Comparison of ENCODE assay signal across 34 cellular contexts in genomic region chr13:20720499-20720898, GRCh38. TPM values are rescaled to one million over a fixed set of nuclear protein-coding genes. Genes with fewer than 3 reads are reported as not detected.
DNase-seq lines count a peak whose midpoint lies in the region; ATAC-seq and TF ChIP-seq lines count a peak whose summit lies in the region.
"Had no signal": no experiment of that assay in that cellular context is flagged by ENCODE, and none has a peak within 500 bp of the region (broad histone marks: within the 10 kb centered on the region; RNA-seq: fewer than 3 reads in every experiment).

No MANE protein-coding gene starts in this region.

- peak overlapping the region; percentile 67 for H3K4me3 ChIP-seq in psoas muscle
- H3K4me3 ChIP-seq in gastrocnemius medialis = no peak overlapping the region
- peak overlapping the region in 2 of 3 donors; percentile 58 to 68 for H3K4me3 ChIP-seq in skeletal muscle tissue (ENCODE audit: low read length in 3 of 3)
- H3K4me3 ChIP-seq in tibial nerve = no peak overlapping the region
- H3K4me3 ChIP-seq: A549; BLaER1; BLaER1 treated with 17β-estradiol and CSF1 and Interleukin-3, amounts not matched to agents 10 nM and 100 nM had no signal

- DNase-seq in glutamatergic neuron (no peak), psoas muscle (no peak), gastrocnemius medialis (no peak), NCI-H82 treated with DMSO at 0.1 percent for 48 hours (lab: John Stamatoyannopoulos, UW; ENCODE audit: unreplicated experiment) (no peak), tibial nerve (ENCODE audit: low spot score in 2 of 2) (no peak)
- DNase-seq: 8988T; ACHN; AML-193; BE2C; Caco-2; Calu3; CD4-positive, alpha-beta memory T cell; CD4-positive, alpha-beta T cell; CD4-positive, CD25-positive, alpha-beta regulatory T cell; CD8-positive, alpha-beta memory T cell; CD8-positive, alpha-beta T cell; COR-L47; DMS 273 treated with DMSO at 0.1 percent for 48 hours; DMS153; DMS53; DMS79; DMS79 treated with DMSO at 0.1 percent for 48 hours; DND-41; EL had no signal

- intact Hi-C loops in psoas muscle (cut with DNase I) (loop anchor here in 1 of 2 donors (5.0 kb wide), 1 partner anchor 52 kb away; the partner anchor contains the start of gene EEF1AKMT1), gastrocnemius medialis (cut with DNase I; ENCODE audit: low total_unique reads) (no loop called here)

- H3K27me3 Mint-ChIP-seq in glutamatergic neuron (ENCODE audit: unreplicated experiment) = peaks cover 5% of the 10 kb centered on the region
- H3K27me3 Mint-ChIP-seq: CD4-positive, alpha-beta T cell had no signal

- H3K27ac ChIP-seq in psoas muscle (peak overlapping the region; percentile 79), gastrocnemius medialis (peak overlapping the region; percentile 80 to 89 (median 88)), skeletal muscle tissue (ENCODE audit: low read depth, low read length) (peak overlapping the region; percentile 97), tibial nerve (no peak overlapping the region)
- H3K27ac ChIP-seq: 22Rv1; A549; BLaER1; BLaER1 treated with 17β-estradiol and CSF1 and Interleukin-3, amounts not matched to agents 10 nM and 100 nM; C4-2B had no signal

- ATAC-seq in psoas muscle (no peak), gastrocnemius medialis (no peak), HG03457 (IDR thresholded peaks at IDR 0.05; ENCODE audit: unreplicated experiment) (no peak), HG03159 (IDR thresholded peaks at IDR 0.05; ENCODE audit: unreplicated experiment) (no peak)
- ATAC-seq: A549; CD8-positive, alpha-beta T cell had no signal

- TF ChIP-seq CTCF in glutamatergic neuron (IDR thresholded peaks at IDR 0.05; ENCODE audit: partially characterized antibody, unreplicated experiment) = no peak
- no peak for TF ChIP-seq CTCF in psoas muscle (IDR thresholded peaks at IDR 0.05)
- no peak for TF ChIP-seq CTCF in gastrocnemius medialis (IDR thresholded peaks at IDR 0.05 in 4 of 5, conservative IDR thresholded peaks at IDR 0.05 in 1 of 5)
- TF ChIP-seq CTCF in tibial nerve (IDR thresholded peaks at IDR 0.05) = no peak

- no peaks in the 10 kb centered on the region for H3K9me3 ChIP-seq in psoas muscle
- H3K9me3 ChIP-seq in gastrocnemius medialis = no peaks in the 10 kb centered on the region
- H3K9me3 ChIP-seq in skeletal muscle tissue (ENCODE audit: control insufficient read depth in 3 of 3, low read length in 3 of 3) = no peaks in the 10 kb centered on the region
- no peaks in the 10 kb centered on the region for H3K9me3 ChIP-seq in tibial nerve
- H3K9me3 ChIP-seq: A549; BE2C; BLaER1; BLaER1 treated with 17β-estradiol and CSF1 and Interleukin-3, amounts not matched to agents 10 nM and 100 nM; Caco-2 had no signal

- peak overlapping the region; percentile 11 for H3K4me3 Mint-ChIP-seq in glutamatergic neuron (ENCODE audit: unreplicated experiment)
- H3K4me3 Mint-ChIP-seq: B cell; CD4-positive, alpha-beta T cell; CD4-positive, CD25-positive, alpha-beta regulatory T cell; CD8-positive, alpha-beta memory T cell; CD8-positive, alpha-beta T cell had no signal

- TF ChIP-seq EP300 in tibial nerve (IDR thresholded peaks at IDR 0.05) = no peak

- peaks cover 8% of the 10 kb centered on the region for H3K4me1 ChIP-seq in psoas muscle
- H3K4me1 ChIP-seq in gastrocnemius medialis = peaks cover 43 to 48% of the 10 kb centered on the region in 2 donors
- H3K4me1 ChIP-seq in skeletal muscle tissue (ENCODE audit: control insufficient read depth in 3 of 3, insufficient read depth in 3 of 3, low read length in 3 of 3) = peaks cover 23 to 41% (median 30%) of the 10 kb centered on the region in 3 donors
- H3K4me1 ChIP-seq in tibial nerve = peaks cover 0 to 17% (median 10%) of the 10 kb centered on the region in 4 donors
- H3K4me1 ChIP-seq: A549, BE2C had no signal

- peaks cover 9% of the 10 kb centered on the region for H3K4me1 Mint-ChIP-seq in glutamatergic neuron (ENCODE audit: low read depth, unreplicated experiment)

- peaks cover 0 to 8% (median 0%) of the 10 kb centered on the region in 3 donors for H3K27me3 ChIP-seq in psoas muscle (ENCODE audit: insufficient read depth in 3 of 3, low read length in 2 of 3)
- H3K27me3 ChIP-seq in gastrocnemius medialis = no peaks in the 10 kb centered on the region
- H3K27me3 ChIP-seq in skeletal muscle tissue (ENCODE audit: control insufficient read depth in 3 of 3, insufficient read depth in 3 of 3, low read length in 3 of 3) = peaks cover 0 to 3% (median 0%) of the 10 kb centered on the region in 3 donors
- peaks cover 0 to 21% of the 10 kb centered on the region in 2 donors for H3K27me3 ChIP-seq in tibial nerve
- H3K27me3 ChIP-seq: BE2C; BLaER1; BLaER1 treated with 17β-estradiol and CSF1 and Interleukin-3, amounts not matched to agents 10 nM and 100 nM had no signal

- in situ Hi-C loops in gastrocnemius medialis (cut with MboI; ENCODE audit: low sequenced_read_pairs in 4 of 4) = loop anchor here in 1 of 4 donors (25.0 kb wide), 1 partner anchor 217 kb away; no protein-coding TSS in a partner anchor

- TF ChIP-seq POLR2A in gastrocnemius medialis (IDR thresholded peaks at IDR 0.05) (no peak), tibial nerve (IDR thresholded peaks at IDR 0.05) (no peak)

- H3K9ac ChIP-seq in skeletal muscle tissue (ENCODE audit: low read depth in 1 of 3, low read length in 3 of 3) = peak overlapping the region; percentile 51 to 95 (median 51)
- H3K9ac ChIP-seq: BLaER1; BLaER1 treated with 17β-estradiol and CSF1 and Interleukin-3, amounts not matched to agents 10 nM and 100 nM had no signal

- no peak overlapping the region for H3K27ac Mint-ChIP-seq in glutamatergic neuron (ENCODE audit: unreplicated experiment)
- H3K27ac Mint-ChIP-seq: B cell; CD4-positive, alpha-beta memory T cell; CD4-positive, alpha-beta T cell; CD4-positive, CD25-positive, alpha-beta regulatory T cell; CD8-positive, alpha-beta memory T cell; CD8-positive, alpha-beta T cell had no signal

- no peaks in the 10 kb centered on the region for H3K36me3 Mint-ChIP-seq in glutamatergic neuron (ENCODE audit: unreplicated experiment)
- H3K36me3 Mint-ChIP-seq: CD14-positive monocyte; CD4-positive, alpha-beta memory T cell; CD4-positive, CD25-positive, alpha-beta regulatory T cell; CD8-positive, alpha-beta memory T cell; CD8-positive, alpha-beta T cell had no signal

- 55 to 66% (median 59%) methylated on average over 10 to 11 of the region's 11 CpGs for WGBS in psoas muscle, 3 donors
- 89 to 92% methylated on average over 11 of the region's 11 CpGs for WGBS in tibial nerve, 2 donors

- peaks cover 2% of the 10 kb centered on the region for H3K9me3 Mint-ChIP-seq in glutamatergic neuron (ENCODE audit: unreplicated experiment)
- H3K9me3 Mint-ChIP-seq: CD14-positive monocyte; CD4-positive, alpha-beta T cell; CD8-positive, alpha-beta memory T cell; CD8-positive, alpha-beta T cell had no signal

- no peaks in the 10 kb centered on the region for H3K36me3 ChIP-seq in psoas muscle (ENCODE audit: insufficient read depth in 1 of 2, low read depth in 1 of 2)
- H3K36me3 ChIP-seq in gastrocnemius medialis = no peaks in the 10 kb centered on the region
- H3K36me3 ChIP-seq in skeletal muscle tissue (ENCODE audit: control insufficient read depth in 3 of 3, insufficient read depth in 3 of 3, low read length in 3 of 3) = peaks cover 0 to 8% (median 7%) of the 10 kb centered on the region in 3 donors
- H3K36me3 ChIP-seq in tibial nerve = peaks cover 0 to 5% (median 0%) of the 10 kb centered on the region in 3 donors
- H3K36me3 ChIP-seq: BE2C; BLaER1; BLaER1 treated with 17β-estradiol and CSF1 and Interleukin-3, amounts not matched to agents 10 nM and 100 nM had no signal

RNA-seq across cellular contexts. Expression of gene IL17D, which starts 17.0 kb away (rescaled TPM):
- total RNA-seq in glutamatergic neuron (ENCODE audit: unreplicated experiment) = 1.3 TPM
- total RNA-seq in psoas muscle = 10 to 100 TPM in 3 of 4 donors, 1 to 10 TPM in 1; 3.0 to 78.9 (median 39.4) TPM
- polyA plus RNA-seq in psoas muscle = 1 to 10 TPM; 1.0 to 7.7 (median 5.6) TPM
- total RNA-seq in gastrocnemius medialis = 10 to 100 TPM in 1 of 4 donors, 1 to 10 TPM in 3; 2.2 to 14.2 (median 3.0) TPM
- total RNA-seq in skeletal muscle tissue = 7.3 TPM
- 10 to 100 TPM in 1 of 4 donors, 1 to 10 TPM in 3; 1.7 to 21.4 (median 5.3) TPM for total RNA-seq in tibial nerve
- total RNA-seq: B cell; CD4-positive, alpha-beta memory T cell; CD4-positive, CD25-positive, alpha-beta regulatory T cell had no signal
- polyA plus RNA-seq: CD14-positive monocyte; CD4-positive, alpha-beta memory T cell had no signal

RNA-seq across cellular contexts. Expression of gene EEF1AKMT1, which starts 53.3 kb away (rescaled TPM):
- total RNA-seq in glutamatergic neuron (ENCODE audit: unreplicated experiment) (2.9 TPM), psoas muscle (1 to 10 TPM; 8.2 to 8.9 (median 8.2) TPM), gastrocnemius medialis (1 to 10 TPM; 5.9 to 8.5 (median 8.0) TPM), skeletal muscle tissue (13.6 TPM), tibial nerve (10 to 100 TPM in 3 of 4 donors, 1 to 10 TPM in 1; 8.2 to 23.7 (median 18.5) TPM)
- 1 to 10 TPM; 5.1 to 9.9 (median 7.1) TPM for polyA plus RNA-seq in psoas muscle

Comparison
In these comparisons a context has a peak if more than half of its experiments do, and no peak if none do; other contexts are left out.
1. H3K27ac ChIP-seq: peak in psoas muscle (single experiment), gastrocnemius medialis (4 of 4) and skeletal muscle tissue (single experiment); none in tibial nerve (0 of 4).
2. H3K4me3 ChIP-seq: peak in psoas muscle (single experiment) and skeletal muscle tissue (2 of 3); none in gastrocnemius medialis (0 of 4) and tibial nerve (0 of 4).